28 cellular contexts compared by ENCODE assay signal in the genomic region with DNA sequence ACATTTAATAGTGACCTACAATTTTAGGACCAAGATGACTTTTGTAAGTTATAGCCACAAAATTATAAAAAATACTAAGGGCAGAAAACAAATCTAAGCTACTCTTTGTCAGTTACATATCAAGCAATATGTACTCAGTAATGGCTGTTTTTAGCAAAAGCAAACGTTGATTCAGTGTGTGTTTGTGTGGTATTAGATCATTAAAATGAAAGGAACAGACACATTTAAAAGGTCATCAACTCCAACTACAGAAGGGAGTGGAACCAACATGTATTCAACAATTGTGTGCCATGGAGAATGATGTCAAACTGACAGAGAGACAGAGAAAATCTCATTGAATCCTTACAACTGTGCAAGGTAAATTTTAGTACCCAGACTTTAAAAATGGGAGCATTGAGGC.
"Had no signal": no experiment of that assay in that cellular context is flagged by ENCODE, and none has a peak within 500 bp of the region (broad histone marks: within the 10 kb centered on the region; RNA-seq: fewer than 3 reads in every experiment).

No MANE protein-coding gene starts in this region.

- H3K4me3 ChIP-seq: neural progenitor cell, ovary, psoas muscle, skin epidermis, smooth muscle cell, spleen, suprapubic skin, testis, tibial artery, transverse colon, upper lobe of right lung, uterus had no signal

- ATAC-seq: natural killer cell; psoas muscle; right cardiac atrium; sciatic nerve; stimulated activated memory B cell treated with anti-CD40 and anti-IgM and Interleukin-4, amounts not matched to agents 10 μg/mL and 1 μg/mL and 100 μg/mL, for 72 hours; stimulated activated naive CD8-positive, alpha-beta T cell treated with anti-CD3 and anti-CD28 coated beads, Interleukin-15, amount 100 ng/mL, for 72 hours; stimulated activated naive CD8-positive, alpha-beta T cell treated with anti-CD3 and anti-CD28 coated beads, Interleukin-15, Interleukin-2, amounts not matched to agents 100 U/mL and 50 U/mL, for 24 hours; upper lobe of right lung had no signal

- H2AFZ ChIP-seq: neural progenitor cell, parathyroid adenoma had no signal

- H3K4me1 ChIP-seq: neural progenitor cell, parathyroid adenoma, psoas muscle, spleen, suprapubic skin, testis, tibial artery, transverse colon, upper lobe of right lung, uterus had no signal

- H3K9ac ChIP-seq: neural progenitor cell, parathyroid adenoma had no signal

- H3K27ac ChIP-seq: neural progenitor cell, ovary, parathyroid adenoma, psoas muscle, skin epidermis, spleen, suprapubic skin, testis, tibial artery, transverse colon, upper lobe of right lung, uterus had no signal

- DNase-seq: natural killer cell; occipital lobe; ovary; posterior cingulate gyrus; psoas muscle; right cardiac atrium; spleen; stimulated activated CD4-positive, alpha-beta T cell treated with anti-CD3 and anti-CD28 coated beads, Interleukin-12 subunit alpha, Interleukin-12 subunit beta, amount 100 ng/mL, for 4 hours; stimulated activated CD4-positive, alpha-beta T cell treated with anti-CD3 and anti-CD28 coated beads, Interleukin-1b, Interleukin-23, amount 100 ng/mL, for 48 hours; stimulated activated CD4-positive, alpha-beta T cell treated with anti-CD3 and anti-CD28 coated beads, Interleukin-4, amount 100 ng/mL, for 1 hour; stimulated activated CD4-positive, alpha-beta T cell treated with anti-CD3 and anti-CD28 coated beads, Interleukin-4, amount 100 ng/mL, for 4 hours; stimulated activated CD8-positive, alpha-beta memory T cell treated with anti-CD3 and anti-CD28 coated beads, Interleukin-4, amount 100 ng/mL, for 48 hours; stimulated activated naive CD4-positive, alpha-beta T cell; stimulated activated naive CD8-positive, alpha-beta T cell treated with anti-CD3 and anti-CD28 coated beads, Interleukin-15, amount 100 ng/mL, for 72 hours; stimulated activated naive CD8-positive, alpha-beta T cell treated with anti-CD3 and anti-CD28 coated beads, Interleukin-15, Interleukin-2, amounts not matched to agents 100 U/mL and 50 U/mL, for 24 hours; substantia nigra; testis; tibial artery; transverse colon; upper lobe of right lung; uterus had no signal

- H3K36me3 ChIP-seq: neural progenitor cell, ovary, spleen, suprapubic skin, tibial artery, transverse colon, upper lobe of right lung, uterus had no signal

- H3K4me2 ChIP-seq: neural progenitor cell, smooth muscle cell had no signal

- H3K27me3 ChIP-seq: neural progenitor cell, ovary, spleen, suprapubic skin, testis, tibial artery, transverse colon, upper lobe of right lung, uterus had no signal

- H3K79me2 ChIP-seq: parathyroid adenoma had no signal

- H3K9me3 ChIP-seq: ovary, testis, transverse colon, upper lobe of right lung, uterus had no signal
